21 cellular contexts compared by ENCODE assay signal in the genomic region with DNA sequence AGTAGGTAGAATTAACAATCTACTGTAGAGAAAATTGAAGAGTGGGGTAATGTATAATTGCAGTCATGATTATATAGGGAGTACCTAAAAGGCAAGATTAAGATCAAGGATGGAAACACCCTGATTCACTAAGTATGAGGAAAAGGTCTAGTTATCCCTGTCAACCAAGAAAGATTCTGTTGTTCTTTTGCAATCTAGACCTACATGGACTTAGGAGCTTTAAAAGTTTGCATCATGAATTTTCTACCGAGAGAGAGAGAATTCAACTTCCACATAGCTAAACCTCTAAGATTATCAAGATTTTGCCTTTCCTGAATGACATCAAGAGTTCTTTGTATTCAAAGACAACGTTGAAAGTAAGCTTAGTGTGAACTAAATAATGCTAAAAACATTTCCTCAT.
A peak's percentile ranks its signal among the peaks of the same experiment; 100 is the strongest.
DNase-seq lines count a peak whose midpoint lies in the region; ATAC-seq and TF ChIP-seq lines count a peak whose summit lies in the region.
"Had no signal": no experiment of that assay in that cellular context is flagged by ENCODE, and none has a peak within 500 bp of the region (broad histone marks: within the 10 kb centered on the region; RNA-seq: fewer than 3 reads in every experiment).

No MANE protein-coding gene starts in this region.

- peaks cover 2 to 19% of the 10 kb centered on the region in 2 donors for H3K36me3 Mint-ChIP-seq in activated T-cell treated with anti-CD3 and anti-CD28 coated beads, Interleukin-2, amount 50 U/mL, for 72 hours (ENCODE audit: insufficient read depth in 2 of 2)
- H3K36me3 Mint-ChIP-seq in stimulated activated naive B cell treated with anti-CD40 and anti-IgM and Interleukin-4, amounts not matched to agents 10 μg/mL and 1 μg/mL and 100 μg/mL, for 72 hours: peaks cover 21 to 36% of the 10 kb centered on the region in 2 donors

- H3K27me3 ChIP-seq in PC-9 (ENCODE audit: insufficient read depth, low read depth): no peaks in the 10 kb centered on the region
- H3K27me3 ChIP-seq: ovary had no signal

- H3K27ac ChIP-seq in PC-9: peak overlapping the region; percentile 53
- H3K27ac ChIP-seq: ovary had no signal

- no peaks in the 10 kb centered on the region for H3K9me3 Mint-ChIP-seq in activated T-cell treated with anti-CD3 and anti-CD28 coated beads, Interleukin-2, amount 50 U/mL, for 72 hours
- H3K9me3 Mint-ChIP-seq in stimulated activated naive B cell treated with anti-CD40 and anti-IgM and Interleukin-4, amounts not matched to agents 10 μg/mL and 1 μg/mL and 100 μg/mL, for 72 hours: no peaks in the 10 kb centered on the region
- H3K9me3 Mint-ChIP-seq: dendritic cell treated with granulocyte-macrophage colony-stimulating factor and Interleukin-4, amounts not matched to agents 40 ng/mL and 50 ng/mL, for 4 days; type B pancreatic cell had no signal

- H3K4me2 ChIP-seq in PC-9: no peak overlapping the region

- H3K4me1 ChIP-seq in PC-9 (replicated peaks; ENCODE audit: insufficient read depth): peaks cover 9% of the 10 kb centered on the region; the same call in 1 of the 2 replicates

- intact Hi-C loops in PC-9 (cut with micrococcal nuclease; ENCODE audit: unreplicated experiment): no loop called here

- CTCF ChIA-PET in PC-9 (lab: Charles Lee): interaction anchor here (0.7 kb wide), 1 partner anchor 176 kb away, joined by 3 read pairs; no protein-coding TSS in a partner anchor

- H4K20me1 ChIP-seq in PC-9 (ENCODE audit: insufficient read depth): peaks cover 11% of the 10 kb centered on the region; the same call in 1 of the 2 replicates

- BruUV-seq in PC-9 (replicated peaks; lab: Mats Ljungman, UMichigan): no TSS peak

- no peaks in the 10 kb centered on the region for H3K27me3 Mint-ChIP-seq in activated T-cell treated with anti-CD3 and anti-CD28 coated beads, Interleukin-2, amount 50 U/mL, for 72 hours (ENCODE audit: low read depth)
- H3K27me3 Mint-ChIP-seq in stimulated activated naive B cell treated with anti-CD40 and anti-IgM and Interleukin-4, amounts not matched to agents 10 μg/mL and 1 μg/mL and 100 μg/mL, for 72 hours: no peaks in the 10 kb centered on the region
- H3K27me3 Mint-ChIP-seq: dendritic cell treated with granulocyte-macrophage colony-stimulating factor and Interleukin-4, amounts not matched to agents 40 ng/mL and 50 ng/mL, for 4 days; type B pancreatic cell had no signal

- DNase-seq in activated T-cell treated with anti-CD3 and anti-CD28 coated beads, Interleukin-2, amount 50 U/mL, for 72 hours: no peak
- DNase-seq in activated T-cell treated with anti-CD3 and anti-CD28 coated beads for 4 hours (no peak), PC-9 (peak in 1 of 2 experiments; percentile 67), fibroblast of the aortic adventitia (ENCODE audit: low read depth) (peak; percentile 25), retina (no peak), NCI-H748 treated with DMSO at 0.1 percent for 48 hours (lab: John Stamatoyannopoulos, UW) (no peak)
- DNase-seq in stimulated activated naive B cell treated with anti-CD40 and anti-IgM and Interleukin-4, amounts not matched to agents 10 μg/mL and 1 μg/mL and 100 μg/mL, for 72 hours: no peak
- DNase-seq in stimulated activated CD4-positive, alpha-beta T cell treated with anti-CD3 and anti-CD28 coated beads, Interleukin-15, amount 100 ng/mL, for 24 hours: no peak
- DNase-seq: ACHN; activated gamma-delta T cell treated with Interleukin-2 at 50 U/mL for 16 hours; GDM1; glutamatergic neuron; islet precursor cell; NCI-H1105; NCI-H226; ovary; SIG-M5; small intestine; stimulated activated naive CD4-positive, alpha-beta T cell treated with Interleukin-2 at 50 U/mL for 16 hours had no signal

- H3K36me3 ChIP-seq in PC-9 (ENCODE audit: low read depth): peaks cover 22% of the 10 kb centered on the region
- H3K36me3 ChIP-seq: ovary had no signal

- H3K9me2 ChIP-seq in PC-9 (ENCODE audit: insufficient read depth): no peaks in the 10 kb centered on the region

- H3K79me2 ChIP-seq in PC-9 (ENCODE audit: low read depth): peaks cover 10% of the 10 kb centered on the region

- no peak for TF ChIP-seq CTCF in PC-9 (conservative IDR thresholded peaks at IDR 0.05)
- no peak for TF ChIP-seq CTCF in fibroblast of the aortic adventitia (IDR thresholded peaks at IDR 0.05; ENCODE audit: insufficient read depth, low read length)

- H2AFZ ChIP-seq in PC-9: no peak overlapping the region

- no peak overlapping the region for H3K4me3 ChIP-seq in PC-9
- no peak overlapping the region for H3K4me3 ChIP-seq in fibroblast of the aortic adventitia (ENCODE audit: low read depth, low read length)
- H3K4me3 ChIP-seq: ovary had no signal

- peaks cover 15% of the 10 kb centered on the region for H3K4me1 Mint-ChIP-seq in activated T-cell treated with anti-CD3 and anti-CD28 coated beads, Interleukin-2, amount 50 U/mL, for 72 hours (ENCODE audit: low read depth)
- peaks cover 2 to 4% of the 10 kb centered on the region in 2 donors for H3K4me1 Mint-ChIP-seq in stimulated activated naive B cell treated with anti-CD40 and anti-IgM and Interleukin-4, amounts not matched to agents 10 μg/mL and 1 μg/mL and 100 μg/mL, for 72 hours

- no peak overlapping the region for H3K4me3 Mint-ChIP-seq in activated T-cell treated with anti-CD3 and anti-CD28 coated beads, Interleukin-2, amount 50 U/mL, for 72 hours
- no peak overlapping the region for H3K4me3 Mint-ChIP-seq in stimulated activated naive B cell treated with anti-CD40 and anti-IgM and Interleukin-4, amounts not matched to agents 10 μg/mL and 1 μg/mL and 100 μg/mL, for 72 hours
- H3K4me3 Mint-ChIP-seq: dendritic cell treated with granulocyte-macrophage colony-stimulating factor and Interleukin-4, amounts not matched to agents 40 ng/mL and 50 ng/mL, for 4 days; type B pancreatic cell had no signal

- POLR2A ChIA-PET in PC-9 (lab: Charles Lee; ENCODE audit: unreplicated experiment): interaction anchor here (0.8 kb wide), 1 partner anchor 469 kb away, joined by 9 read pairs; no protein-coding TSS in a partner anchor

- no peak for ATAC-seq in activated T-cell treated with anti-CD3 and anti-CD28 coated beads, Interleukin-2, amount 50 U/mL, for 72 hours (replicated peaks in 1 of 2)
- ATAC-seq in stimulated activated naive B cell treated with anti-CD40 and anti-IgM and Interleukin-4, amounts not matched to agents 10 μg/mL and 1 μg/mL and 100 μg/mL, for 72 hours (replicated peaks): no peak

- H3K27ac Mint-ChIP-seq in activated T-cell treated with anti-CD3 and anti-CD28 coated beads, Interleukin-2, amount 50 U/mL, for 72 hours: peak overlapping the region; percentile 86
- H3K27ac Mint-ChIP-seq in stimulated activated naive B cell treated with anti-CD40 and anti-IgM and Interleukin-4, amounts not matched to agents 10 μg/mL and 1 μg/mL and 100 μg/mL, for 72 hours: peak overlapping the region; percentile 44
- H3K27ac Mint-ChIP-seq: dendritic cell treated with granulocyte-macrophage colony-stimulating factor and Interleukin-4, amounts not matched to agents 40 ng/mL and 50 ng/mL, for 4 days had no signal

- no peaks in the 10 kb centered on the region for H3K9me3 ChIP-seq in PC-9 (ENCODE audit: insufficient read depth, low read depth)
- H3K9me3 ChIP-seq: ovary had no signal

- H3F3A ChIP-seq in PC-9 (ENCODE audit: insufficient read depth, low read depth): peaks cover 27% of the 10 kb centered on the region; the same call in 1 of the 2 replicates
